In genomic region chr2:27890146-27891062, GRCh38 we compare ENCODE assay signal across 1 cellular context.
TF ChIP-seq lines count a peak whose summit lies in the region.

BABAM2 (plus strand) TSS chr2:27890729; CDS start chr2:27894557, 3,828 bp downstream.
RBKS (minus strand) TSS chr2:27890387; CDS start chr2:27890345, 42 bp downstream.

TF ChIP-seq in neural cell, 6 proteins besides CTCF, POLR2A, EP300 and RAD21 (continued from another document):
- TF ChIP-seq, protein P1, sequence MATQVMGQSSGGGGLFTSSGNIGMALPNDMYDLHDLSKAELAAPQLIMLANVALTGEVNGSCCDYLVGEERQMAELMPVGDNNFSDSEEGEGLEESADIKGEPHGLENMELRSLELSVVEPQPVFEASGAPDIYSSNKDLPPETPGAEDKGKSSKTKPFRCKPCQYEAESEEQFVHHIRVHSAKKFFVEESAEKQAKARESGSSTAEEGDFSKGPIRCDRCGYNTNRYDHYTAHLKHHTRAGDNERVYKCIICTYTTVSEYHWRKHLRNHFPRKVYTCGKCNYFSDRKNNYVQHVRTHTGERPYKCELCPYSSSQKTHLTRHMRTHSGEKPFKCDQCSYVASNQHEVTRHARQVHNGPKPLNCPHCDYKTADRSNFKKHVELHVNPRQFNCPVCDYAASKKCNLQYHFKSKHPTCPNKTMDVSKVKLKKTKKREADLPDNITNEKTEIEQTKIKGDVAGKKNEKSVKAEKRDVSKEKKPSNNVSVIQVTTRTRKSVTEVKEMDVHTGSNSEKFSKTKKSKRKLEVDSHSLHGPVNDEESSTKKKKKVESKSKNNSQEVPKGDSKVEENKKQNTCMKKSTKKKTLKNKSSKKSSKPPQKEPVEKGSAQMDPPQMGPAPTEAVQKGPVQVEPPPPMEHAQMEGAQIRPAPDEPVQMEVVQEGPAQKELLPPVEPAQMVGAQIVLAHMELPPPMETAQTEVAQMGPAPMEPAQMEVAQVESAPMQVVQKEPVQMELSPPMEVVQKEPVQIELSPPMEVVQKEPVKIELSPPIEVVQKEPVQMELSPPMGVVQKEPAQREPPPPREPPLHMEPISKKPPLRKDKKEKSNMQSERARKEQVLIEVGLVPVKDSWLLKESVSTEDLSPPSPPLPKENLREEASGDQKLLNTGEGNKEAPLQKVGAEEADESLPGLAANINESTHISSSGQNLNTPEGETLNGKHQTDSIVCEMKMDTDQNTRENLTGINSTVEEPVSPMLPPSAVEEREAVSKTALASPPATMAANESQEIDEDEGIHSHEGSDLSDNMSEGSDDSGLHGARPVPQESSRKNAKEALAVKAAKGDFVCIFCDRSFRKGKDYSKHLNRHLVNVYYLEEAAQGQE (IDR thresholded peaks at IDR 0.05; ENCODE audit: borderline replicate concordance), result no peak
- TF ChIP-seq TAF1 (IDR thresholded peaks at IDR 0.05; ENCODE audit: low read depth), result no peak
